ENCODE assay signal across 8 cellular contexts in the genomic region with DNA sequence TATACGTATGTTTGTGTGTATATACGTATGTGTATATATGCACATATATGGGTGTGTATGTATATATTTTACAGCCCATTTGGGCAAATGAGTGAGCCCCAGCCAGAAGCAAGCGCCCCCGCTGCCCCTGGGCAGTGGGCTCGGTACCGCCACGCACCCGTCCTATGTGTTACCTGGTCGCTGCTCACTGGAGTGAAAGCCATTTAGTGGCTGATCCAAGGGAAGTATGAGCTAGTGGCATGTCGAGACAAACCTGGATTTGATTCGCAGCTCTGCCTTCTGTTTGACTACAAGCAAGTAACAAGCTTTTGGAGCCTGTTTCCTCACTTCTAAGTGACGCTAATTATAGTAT. TPM values are rescaled to one million over a fixed set of nuclear protein-coding genes. Genes with fewer than 3 reads are reported as not detected.
DNase-seq lines count a peak whose midpoint lies in the region; ATAC-seq and TF ChIP-seq lines count a peak whose summit lies in the region.

No MANE protein-coding gene starts in this region.

- H3K27me3 Mint-ChIP-seq in chondrocyte (ENCODE audit: low read depth) (no peaks in the 10 kb centered on the region), naive B cell (peaks cover 0 to 5% (median 0%) of the 10 kb centered on the region in 3 donors)

- H3K4me3 ChIP-seq in AG09309 (ENCODE audit: control insufficient read depth, low read depth, low read length) = peak overlapping the region; percentile 49
- peak overlapping the region; percentile 56 for H3K4me3 ChIP-seq in HL-60 (replicated peaks; ENCODE audit: insufficient read depth, low read length)

- H3K36me3 Mint-ChIP-seq in chondrocyte (ENCODE audit: low read depth) (peaks cover 5% of the 10 kb centered on the region), naive B cell (peaks cover 5 to 18% of the 10 kb centered on the region in 2 donors)

- no peak for ATAC-seq in naive B cell (ENCODE audit: low read depth in 2 of 2)
- ATAC-seq in esophagus mucosa = no peak

- peaks cover 15% of the 10 kb centered on the region for H3K9me3 Mint-ChIP-seq in chondrocyte (ENCODE audit: low read depth)
- peaks cover 3 to 17% (median 7%) of the 10 kb centered on the region in 7 donors for H3K9me3 Mint-ChIP-seq in naive B cell

- no peak overlapping the region for H3K27ac ChIP-seq in HL-60 (replicated peaks)

- H3K4me1 Mint-ChIP-seq in chondrocyte (ENCODE audit: low read depth) = peaks cover 25% of the 10 kb centered on the region
- peaks cover 18 to 29% (median 25%) of the 10 kb centered on the region in 3 donors for H3K4me1 Mint-ChIP-seq in naive B cell

- no peaks in the 10 kb centered on the region for H3K27me3 ChIP-seq in HL-60 (ENCODE audit: insufficient read depth, poor library complexity, severe bottlenecking)

- H3K4me3 Mint-ChIP-seq in chondrocyte (ENCODE audit: unreplicated experiment) (peak overlapping the region; percentile 75), naive B cell (peak overlapping the region; percentile 71 to 92 (median 88))

- TF ChIP-seq CTCF in AG09309 (IDR thresholded peaks at IDR 0.05; ENCODE audit: control insufficient read depth, insufficient read depth, low read depth, low read length, missing control alignments) = no peak
- no peak for TF ChIP-seq CTCF in HL-60 (IDR thresholded peaks at IDR 0.05; ENCODE audit: insufficient read depth, low read length)
- no peak for TF ChIP-seq CTCF in chondrocyte (IDR thresholded peaks at IDR 0.05)

- H3K27ac Mint-ChIP-seq in chondrocyte (ENCODE audit: unreplicated experiment) (peak overlapping the region; percentile 89), naive B cell (peak overlapping the region in 4 of 6 donors; percentile 62 to 96 (median 75))

- DNase-seq in AG09309 (ENCODE audit: low read depth) = no peak
- DNase-seq in HL-60 (ENCODE audit: low read depth in 1 of 2, low spot score in 1 of 2) = no peak
- no peak for DNase-seq in chondrocyte (ENCODE audit: low spot score)
- no peak for DNase-seq in naive B cell
- no peak for DNase-seq in GM19240 (ENCODE audit: insufficient read length, low spot score)
- no peak for DNase-seq in SK-N-DZ (ENCODE audit: low spot score)
- no peak for DNase-seq in amniotic stem cell (lab: John Stamatoyannopoulos, UW)

RNA-seq across cellular contexts. Expression of a gene that starts 35.8 kb away (rescaled TPM):
- 105 to 112 TPM (median 110 TPM) in 3 replicates for total RNA-seq in chondrocyte
- 100 to 1,000 TPM; 182 to 259 (median 194) TPM for polyA plus RNA-seq in naive B cell (ENCODE audit: low read depth in 6 of 6)
- total RNA-seq in esophagus mucosa = 49.0 TPM
- polyA plus RNA-seq in SK-N-DZ (2014; cell fraction: cytosol; rRNA removed) = 12.5 and 14.3 TPM in 2 replicates
- 8.6 and 11.8 TPM in 2 replicates for polyA plus RNA-seq in SK-N-DZ (2014; cell fraction: nucleus; rRNA removed)
